Comparison of ENCODE assay signal across 1 cellular context in the genomic region with DNA sequence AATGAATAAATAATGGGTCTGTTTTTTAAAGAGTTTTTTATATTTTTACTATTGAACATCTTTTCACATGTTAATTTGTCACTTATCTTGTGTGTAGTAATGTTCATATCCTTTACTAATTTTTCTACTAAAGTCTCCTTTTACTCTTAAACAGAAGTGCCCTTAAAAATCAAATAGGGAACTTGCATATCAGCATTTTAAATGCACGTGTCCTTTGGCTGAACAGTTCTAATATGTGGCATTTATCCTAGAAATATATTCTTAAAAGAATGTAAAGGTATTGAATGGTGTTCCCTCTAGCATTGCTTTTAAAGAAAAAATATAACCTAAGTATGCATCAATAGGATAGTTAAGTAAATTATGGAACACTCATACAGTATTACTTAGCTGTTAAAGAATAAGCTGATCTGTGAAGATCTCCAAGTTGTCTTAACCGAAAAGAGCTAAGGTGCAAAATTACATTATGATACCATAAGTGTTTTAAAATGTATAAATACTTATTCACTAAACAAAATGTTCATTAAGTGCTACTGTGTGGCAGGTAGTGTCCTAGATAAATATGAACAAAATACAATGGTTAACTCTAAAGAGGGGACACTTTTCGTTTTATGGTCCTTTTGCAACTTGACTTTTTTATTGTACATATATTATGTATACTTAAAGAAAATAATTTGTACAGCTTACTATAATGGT.
TF ChIP-seq lines count a peak whose summit lies in the region.

No MANE protein-coding gene starts in this region.

TF ChIP-seq in A549, 52 proteins besides CTCF, POLR2A, EP300 and RAD21 (continued from another document):
- TF ChIP-seq, protein P1, sequence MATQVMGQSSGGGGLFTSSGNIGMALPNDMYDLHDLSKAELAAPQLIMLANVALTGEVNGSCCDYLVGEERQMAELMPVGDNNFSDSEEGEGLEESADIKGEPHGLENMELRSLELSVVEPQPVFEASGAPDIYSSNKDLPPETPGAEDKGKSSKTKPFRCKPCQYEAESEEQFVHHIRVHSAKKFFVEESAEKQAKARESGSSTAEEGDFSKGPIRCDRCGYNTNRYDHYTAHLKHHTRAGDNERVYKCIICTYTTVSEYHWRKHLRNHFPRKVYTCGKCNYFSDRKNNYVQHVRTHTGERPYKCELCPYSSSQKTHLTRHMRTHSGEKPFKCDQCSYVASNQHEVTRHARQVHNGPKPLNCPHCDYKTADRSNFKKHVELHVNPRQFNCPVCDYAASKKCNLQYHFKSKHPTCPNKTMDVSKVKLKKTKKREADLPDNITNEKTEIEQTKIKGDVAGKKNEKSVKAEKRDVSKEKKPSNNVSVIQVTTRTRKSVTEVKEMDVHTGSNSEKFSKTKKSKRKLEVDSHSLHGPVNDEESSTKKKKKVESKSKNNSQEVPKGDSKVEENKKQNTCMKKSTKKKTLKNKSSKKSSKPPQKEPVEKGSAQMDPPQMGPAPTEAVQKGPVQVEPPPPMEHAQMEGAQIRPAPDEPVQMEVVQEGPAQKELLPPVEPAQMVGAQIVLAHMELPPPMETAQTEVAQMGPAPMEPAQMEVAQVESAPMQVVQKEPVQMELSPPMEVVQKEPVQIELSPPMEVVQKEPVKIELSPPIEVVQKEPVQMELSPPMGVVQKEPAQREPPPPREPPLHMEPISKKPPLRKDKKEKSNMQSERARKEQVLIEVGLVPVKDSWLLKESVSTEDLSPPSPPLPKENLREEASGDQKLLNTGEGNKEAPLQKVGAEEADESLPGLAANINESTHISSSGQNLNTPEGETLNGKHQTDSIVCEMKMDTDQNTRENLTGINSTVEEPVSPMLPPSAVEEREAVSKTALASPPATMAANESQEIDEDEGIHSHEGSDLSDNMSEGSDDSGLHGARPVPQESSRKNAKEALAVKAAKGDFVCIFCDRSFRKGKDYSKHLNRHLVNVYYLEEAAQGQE (IDR thresholded peaks at IDR 0.05), result no peak
